ENCODE assay signal across 1 cellular context in genomic region chr22:20015971-20016733, GRCh38.
TF ChIP-seq lines count a peak whose summit lies in the region.

No MANE protein-coding gene starts in this region.

TF ChIP-seq in HepG2, 621 proteins besides CTCF, POLR2A, EP300 and RAD21 (continued from another document and continues in another):
- TF ChIP-seq ZNF275 (CRISPR knock-in tag; IDR thresholded peaks at IDR 0.05; ENCODE audit: borderline replicate concordance) = peak; percentile 9; the same call in 1 of the 2 replicates
- no peak for TF ChIP-seq ZNF121 (CRISPR knock-in tag; IDR thresholded peaks at IDR 0.05)
- TF ChIP-seq ZNF790 (CRISPR knock-in tag; IDR thresholded peaks at IDR 0.05; ENCODE audit: borderline replicate concordance) = no peak
- TF ChIP-seq ZNF883 (CRISPR knock-in tag; IDR thresholded peaks at IDR 0.05; ENCODE audit: not compliant biosample characterization) = peak; percentile 22
- no peak for TF ChIP-seq SMARCE1 (IDR thresholded peaks at IDR 0.05; ENCODE audit: borderline replicate concordance)
- no peak for TF ChIP-seq NFYC (CRISPR knock-in tag; IDR thresholded peaks at IDR 0.05)
- TF ChIP-seq FOXJ3 (CRISPR knock-in tag; IDR thresholded peaks at IDR 0.05; ENCODE audit: borderline replicate concordance) = no peak
- TF ChIP-seq SIN3B (IDR thresholded peaks at IDR 0.05; ENCODE audit: low read length) = no peak
- TF ChIP-seq CREM (IDR thresholded peaks at IDR 0.05) = no peak
- TF ChIP-seq CREM (CRISPR knock-in tag; IDR thresholded peaks at IDR 0.05) = no peak
- no peak for TF ChIP-seq ZNF607 (CRISPR knock-in tag; IDR thresholded peaks at IDR 0.05; ENCODE audit: borderline replicate concordance)
- TF ChIP-seq MBNL3 (CRISPR knock-in tag; conservative IDR thresholded peaks at IDR 0.05) = no peak
- no peak for TF ChIP-seq NCOA1 (CRISPR knock-in tag; IDR thresholded peaks at IDR 0.05)
- TF ChIP-seq ZBTB21 (CRISPR knock-in tag; IDR thresholded peaks at IDR 0.05) = no peak
- no peak for TF ChIP-seq ZNF335 (CRISPR knock-in tag; IDR thresholded peaks at IDR 0.05)
- TF ChIP-seq ZNF414 (CRISPR knock-in tag; IDR thresholded peaks at IDR 0.05) = no peak
- TF ChIP-seq ATAD3A (CRISPR knock-in tag; IDR thresholded peaks at IDR 0.05) = no peak
- TF ChIP-seq ZNF776 (CRISPR knock-in tag; IDR thresholded peaks at IDR 0.05) = peak; percentile 41; the same call in 1 of the 2 replicates
- no peak for TF ChIP-seq HNRNPLL (IDR thresholded peaks at IDR 0.05; ENCODE audit: low read depth, low read length, poor library complexity, severe bottlenecking)
- TF ChIP-seq JUNB (CRISPR knock-in tag; IDR thresholded peaks at IDR 0.05; ENCODE audit: borderline replicate concordance) = no peak
- no peak for TF ChIP-seq ZNF274 (CRISPR knock-in tag; IDR thresholded peaks at IDR 0.05)
- 0 out of 2 replicates have a peak, but pooled peaks have one; percentile 47 for TF ChIP-seq CAMTA2 (CRISPR knock-in tag; IDR thresholded peaks at IDR 0.05; ENCODE audit: borderline replicate concordance)
- TF ChIP-seq GLMP (CRISPR knock-in tag; IDR thresholded peaks at IDR 0.05; ENCODE audit: borderline replicate concordance) = no peak
- no peak for TF ChIP-seq ZSCAN9 (CRISPR knock-in tag; IDR thresholded peaks at IDR 0.05; ENCODE audit: borderline replicate concordance)
- TF ChIP-seq ZNF17 (CRISPR knock-in tag; IDR thresholded peaks at IDR 0.05) = no peak
- 0 out of 2 replicates have a peak, but pooled peaks have one; percentile 41 for TF ChIP-seq ZMYM4 (CRISPR knock-in tag; IDR thresholded peaks at IDR 0.05)
- no peak for TF ChIP-seq AHR (CRISPR knock-in tag; IDR thresholded peaks at IDR 0.05)
- TF ChIP-seq ZEB1 (IDR thresholded peaks at IDR 0.05; ENCODE audit: insufficient replicate concordance, low read depth) = no peak
- no peak for TF ChIP-seq CERS6 (CRISPR knock-in tag; IDR thresholded peaks at IDR 0.05)
- TF ChIP-seq ZFP36L1 (CRISPR knock-in tag; IDR thresholded peaks at IDR 0.05) = no peak
- no peak for TF ChIP-seq BCLAF1 (IDR thresholded peaks at IDR 0.05)
- TF ChIP-seq TOPORS (CRISPR knock-in tag; IDR thresholded peaks at IDR 0.05) = no peak
- TF ChIP-seq FOSL2 (CRISPR knock-in tag; IDR thresholded peaks at IDR 0.05) = no peak
- TF ChIP-seq ZNF761 (CRISPR knock-in tag; conservative IDR thresholded peaks at IDR 0.05) = 0 out of 2 replicates have a peak, but pooled peaks have one; percentile 54
- TF ChIP-seq IKZF5 (CRISPR knock-in tag; IDR thresholded peaks at IDR 0.05) = no peak
- TF ChIP-seq KDM5B (CRISPR knock-in tag; IDR thresholded peaks at IDR 0.05; ENCODE audit: borderline replicate concordance) = peak; percentile 69
- 0 out of 2 replicates have a peak, but pooled peaks have one; percentile 39 for TF ChIP-seq BRD4 (CRISPR knock-in tag; IDR thresholded peaks at IDR 0.05)
- no peak for TF ChIP-seq RBAK (CRISPR knock-in tag; IDR thresholded peaks at IDR 0.05)
- TF ChIP-seq HOXA3 (CRISPR knock-in tag; IDR thresholded peaks at IDR 0.05) = peak; percentile 29; the same call in 1 of the 2 replicates
- no peak for TF ChIP-seq KMT2A (CRISPR knock-in tag; IDR thresholded peaks at IDR 0.05)
- TF ChIP-seq SNAPC2 (CRISPR knock-in tag; IDR thresholded peaks at IDR 0.05) = no peak
- TF ChIP-seq HNRNPK (IDR thresholded peaks at IDR 0.05; ENCODE audit: low read depth, low read length, poor library complexity, severe bottlenecking) = no peak
- TF ChIP-seq FOXP4 (CRISPR knock-in tag; IDR thresholded peaks at IDR 0.05) = no peak
- no peak for TF ChIP-seq THRA (CRISPR knock-in tag; IDR thresholded peaks at IDR 0.05; ENCODE audit: borderline replicate concordance)
- no peak for TF ChIP-seq ZNF441 (CRISPR knock-in tag; IDR thresholded peaks at IDR 0.05; ENCODE audit: borderline replicate concordance)
- 0 out of 2 replicates have a peak, but pooled peaks have one; percentile 24 for TF ChIP-seq ZNF232 (CRISPR knock-in tag; IDR thresholded peaks at IDR 0.05; ENCODE audit: borderline replicate concordance)
- TF ChIP-seq TMF1 (CRISPR knock-in tag; IDR thresholded peaks at IDR 0.05; ENCODE audit: low read depth) = no peak
- peak; percentile 13; the same call in 1 of the 2 replicates for TF ChIP-seq HIVEP1 (CRISPR knock-in tag; IDR thresholded peaks at IDR 0.05)
- no peak for TF ChIP-seq MBD4 (IDR thresholded peaks at IDR 0.05; ENCODE audit: borderline replicate concordance, low read length)
- no peak for TF ChIP-seq NR1H2 (CRISPR knock-in tag; IDR thresholded peaks at IDR 0.05; ENCODE audit: borderline replicate concordance, low read depth)
- TF ChIP-seq ZNF589 (CRISPR knock-in tag; conservative IDR thresholded peaks at IDR 0.05) = no peak
- no peak for TF ChIP-seq ZUFSP (CRISPR knock-in tag; IDR thresholded peaks at IDR 0.05; ENCODE audit: borderline replicate concordance)
- no peak for TF ChIP-seq ZSCAN31 (CRISPR knock-in tag; IDR thresholded peaks at IDR 0.05; ENCODE audit: low read depth)
- TF ChIP-seq PLSCR1 (CRISPR knock-in tag; IDR thresholded peaks at IDR 0.05; ENCODE audit: borderline replicate concordance) = no peak
- TF ChIP-seq MTERF4 (CRISPR knock-in tag; IDR thresholded peaks at IDR 0.05) = no peak
- no peak for TF ChIP-seq ZNF772 (CRISPR knock-in tag; IDR thresholded peaks at IDR 0.05)
